Comparison of ENCODE assay signal across 12 cellular contexts in the genomic region with DNA sequence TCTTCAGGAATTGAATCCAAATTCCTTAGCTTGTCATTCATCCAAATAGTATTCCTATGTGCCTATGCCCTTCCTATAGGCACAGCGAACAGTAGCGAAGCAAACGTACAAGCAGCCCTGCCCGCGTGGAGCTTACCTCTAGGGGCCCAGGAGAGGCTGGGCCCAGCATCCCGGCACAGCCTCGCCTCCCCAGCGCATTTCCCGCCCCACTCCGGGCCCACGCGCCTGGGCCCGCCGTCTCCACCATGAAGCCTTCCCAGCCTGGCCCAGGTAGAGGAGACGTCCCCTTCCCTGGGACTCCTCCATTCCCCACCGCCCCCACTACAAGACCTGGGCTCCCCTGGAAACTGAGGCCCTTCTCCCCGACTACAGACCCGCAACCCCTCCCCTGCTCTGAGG. TPM values are rescaled to one million over a fixed set of nuclear protein-coding genes. Genes with fewer than 3 reads are reported as not detected.
DNase-seq lines count a peak whose midpoint lies in the region; ATAC-seq lines count a peak whose summit lies in the region.
"Had no signal": no experiment of that assay in that cellular context is flagged by ENCODE, and none has a peak within 500 bp of the region (broad histone marks: within the 10 kb centered on the region; RNA-seq: fewer than 3 reads in every experiment).

No MANE protein-coding gene starts in this region.

- H3K4me3 Mint-ChIP-seq in CD4-positive, CD25-positive, alpha-beta regulatory T cell = peak overlapping the region in 3 of 4 donors; percentile 24 to 52 (median 36)
- H3K4me3 Mint-ChIP-seq in T-helper 17 cell (peak overlapping the region; percentile 89), immature natural killer cell (peak overlapping the region; percentile 25 to 83 (median 40))
- H3K4me3 Mint-ChIP-seq in stimulated activated effector memory CD8-positive, alpha-beta T cell treated with anti-CD3 and anti-CD28 coated beads, Interleukin-12 subunit alpha, Interleukin-12 subunit beta, amount 100 ng/mL, for 72 hours = peak overlapping the region; percentile 71
- H3K4me3 Mint-ChIP-seq: nephron had no signal

- peak overlapping the region in 2 of 3 donors; percentile 27 to 92 for H3K27ac Mint-ChIP-seq in CD4-positive, CD25-positive, alpha-beta regulatory T cell
- H3K27ac Mint-ChIP-seq in T-helper 17 cell = peak overlapping the region; percentile 34
- H3K27ac Mint-ChIP-seq in immature natural killer cell = peak overlapping the region in 1 of 6 donors; percentile 51
- no peak overlapping the region for H3K27ac Mint-ChIP-seq in stimulated activated effector memory CD8-positive, alpha-beta T cell treated with anti-CD3 and anti-CD28 coated beads, Interleukin-12 subunit alpha, Interleukin-12 subunit beta, amount 100 ng/mL, for 72 hours
- H3K27ac Mint-ChIP-seq: nephron had no signal

- ATAC-seq in CD4-positive, CD25-positive, alpha-beta regulatory T cell (ENCODE audit: low read depth in 2 of 2) = no peak
- ATAC-seq in T-helper 17 cell (peak; percentile 8), HG02870 (IDR thresholded peaks at IDR 0.05; ENCODE audit: unreplicated experiment) (no peak), HG03097 (IDR thresholded peaks at IDR 0.05; ENCODE audit: low FRiP score, unreplicated experiment) (no peak)
- ATAC-seq in stimulated activated effector memory CD8-positive, alpha-beta T cell treated with anti-CD3 and anti-CD28 coated beads, Interleukin-12 subunit alpha, Interleukin-12 subunit beta, amount 100 ng/mL, for 72 hours = no peak

- DNase-seq in CD4-positive, CD25-positive, alpha-beta regulatory T cell = no peak
- DNase-seq in T-helper 17 cell (no peak), immature natural killer cell (no peak)
- no peak for DNase-seq in stimulated activated effector memory CD8-positive, alpha-beta T cell treated with anti-CD3 and anti-CD28 coated beads, Interleukin-12 subunit alpha, Interleukin-12 subunit beta, amount 100 ng/mL, for 72 hours (ENCODE audit: low spot score in 2 of 2)
- no peak for DNase-seq in activated CD4-positive, CD25-positive, alpha-beta regulatory T cell (lab: John Stamatoyannopoulos, UW)
- DNase-seq: EL, NCI-H774 had no signal

- H3K27me3 Mint-ChIP-seq in CD4-positive, CD25-positive, alpha-beta regulatory T cell = no peaks in the 10 kb centered on the region
- no peaks in the 10 kb centered on the region for H3K27me3 Mint-ChIP-seq in T-helper 17 cell
- peaks cover 0 to 3% (median 2%) of the 10 kb centered on the region in 3 donors for H3K27me3 Mint-ChIP-seq in immature natural killer cell (ENCODE audit: low read depth in 3 of 3)

- H3K4me1 Mint-ChIP-seq in CD4-positive, CD25-positive, alpha-beta regulatory T cell = peaks cover 10 to 20% (median 15%) of the 10 kb centered on the region in 4 donors
- H3K4me1 Mint-ChIP-seq in T-helper 17 cell (peaks cover 22% of the 10 kb centered on the region), immature natural killer cell (peaks cover 13 to 27% of the 10 kb centered on the region in 2 donors)
- peaks cover 28% of the 10 kb centered on the region for H3K4me1 Mint-ChIP-seq in stimulated activated effector memory CD8-positive, alpha-beta T cell treated with anti-CD3 and anti-CD28 coated beads, Interleukin-12 subunit alpha, Interleukin-12 subunit beta, amount 100 ng/mL, for 72 hours
- H3K4me1 Mint-ChIP-seq: nephron had no signal

- peaks cover 15% of the 10 kb centered on the region for H3K4me1 ChIP-seq in CD4-positive, CD25-positive, alpha-beta regulatory T cell (ENCODE audit: control insufficient read depth, insufficient read depth, low read length, poor library complexity, severe bottlenecking)

- H3K36me3 Mint-ChIP-seq in CD4-positive, CD25-positive, alpha-beta regulatory T cell = peaks cover 25% of the 10 kb centered on the region
- H3K36me3 Mint-ChIP-seq in T-helper 17 cell (ENCODE audit: low read depth) (peaks cover 10% of the 10 kb centered on the region), immature natural killer cell (peaks cover 4 to 9% (median 4%) of the 10 kb centered on the region in 3 donors)
- peaks cover 23% of the 10 kb centered on the region for H3K36me3 Mint-ChIP-seq in stimulated activated effector memory CD8-positive, alpha-beta T cell treated with anti-CD3 and anti-CD28 coated beads, Interleukin-12 subunit alpha, Interleukin-12 subunit beta, amount 100 ng/mL, for 72 hours

- no peaks in the 10 kb centered on the region for H3K9me3 Mint-ChIP-seq in CD4-positive, CD25-positive, alpha-beta regulatory T cell
- H3K9me3 Mint-ChIP-seq in immature natural killer cell = no peaks in the 10 kb centered on the region
- H3K9me3 Mint-ChIP-seq in stimulated activated effector memory CD8-positive, alpha-beta T cell treated with anti-CD3 and anti-CD28 coated beads, Interleukin-12 subunit alpha, Interleukin-12 subunit beta, amount 100 ng/mL, for 72 hours = no peaks in the 10 kb centered on the region
- H3K9me3 Mint-ChIP-seq: nephron had no signal

- H3K4me3 ChIP-seq in CD4-positive, CD25-positive, alpha-beta regulatory T cell (ENCODE audit: low read depth, low read length) = no peak overlapping the region

- no peaks in the 10 kb centered on the region for H3K9me3 ChIP-seq in CD4-positive, CD25-positive, alpha-beta regulatory T cell (ENCODE audit: control insufficient read depth in 2 of 2, low read length in 2 of 2)
- no peaks in the 10 kb centered on the region for H3K9me3 ChIP-seq in T-helper 17 cell (ENCODE audit: control insufficient read depth, low read length, poor library complexity, severe bottlenecking)

- peaks cover 10% of the 10 kb centered on the region for H3K36me3 ChIP-seq in CD4-positive, CD25-positive, alpha-beta regulatory T cell (ENCODE audit: control insufficient read depth, insufficient read depth, low read length)

- no peaks in the 10 kb centered on the region for H3K27me3 ChIP-seq in CD4-positive, CD25-positive, alpha-beta regulatory T cell (ENCODE audit: control insufficient read depth, insufficient read depth, low read length)

- H3K27ac ChIP-seq in CD4-positive, CD25-positive, alpha-beta regulatory T cell (ENCODE audit: insufficient read depth, low read length, poor library complexity, severe bottlenecking) = no peak overlapping the region

RNA-seq across cellular contexts. Expression of a gene that starts 0.2 kb away (rescaled TPM):
- total RNA-seq in CD4-positive, CD25-positive, alpha-beta regulatory T cell = 1.1 TPM
- under 1 TPM in 1 of 4 donors, not detected in 3; 0.12 TPM for polyA plus RNA-seq in CD4-positive, CD25-positive, alpha-beta regulatory T cell
- under 1 TPM; 0.42 to 0.47 TPM for total RNA-seq in T-helper 17 cell
- under 1 TPM in 1 of 3 donors, not detected in 2; 0.14 TPM for polyA plus RNA-seq in immature natural killer cell
- total RNA-seq: RPMI7951, urinary bladder had no signal

RNA-seq across cellular contexts. Expression of a gene that starts 17.5 kb away (rescaled TPM):
- 14.3 TPM for total RNA-seq in CD4-positive, CD25-positive, alpha-beta regulatory T cell
- 10 to 100 TPM in 1 of 4 donors, 1 to 10 TPM in 3; 3.8 to 12.7 (median 6.0) TPM for polyA plus RNA-seq in CD4-positive, CD25-positive, alpha-beta regulatory T cell
- 10 to 100 TPM; 14.8 to 15.5 TPM for total RNA-seq in T-helper 17 cell
- 1 to 10 TPM; 4.7 to 8.8 (median 5.9) TPM for polyA plus RNA-seq in immature natural killer cell

RNA-seq across cellular contexts. Expression of a gene that starts 17.7 kb away (rescaled TPM):
- total RNA-seq in CD4-positive, CD25-positive, alpha-beta regulatory T cell = 30.4 TPM
- polyA plus RNA-seq in CD4-positive, CD25-positive, alpha-beta regulatory T cell = 10 to 100 TPM; 12.6 to 16.3 (median 14.3) TPM
- 10 to 100 TPM; 22.5 to 26.7 TPM for total RNA-seq in T-helper 17 cell
- polyA plus RNA-seq in immature natural killer cell = 10 to 100 TPM; 11.8 to 20.8 (median 17.3) TPM

RNA-seq across cellular contexts. Expression of a gene that starts 32.4 kb away (rescaled TPM):
- 4.9 TPM for total RNA-seq in CD4-positive, CD25-positive, alpha-beta regulatory T cell
- 1 to 10 TPM; 2.8 to 4.1 (median 3.5) TPM for polyA plus RNA-seq in CD4-positive, CD25-positive, alpha-beta regulatory T cell
- 1 to 10 TPM; 6.4 to 8.9 TPM for total RNA-seq in T-helper 17 cell
- 1 to 10 TPM; 2.2 to 4.2 (median 2.8) TPM for polyA plus RNA-seq in immature natural killer cell

RNA-seq across cellular contexts. Expression of a gene that starts 32.7 kb away (rescaled TPM):
- 24.4 TPM for total RNA-seq in CD4-positive, CD25-positive, alpha-beta regulatory T cell
- 100 to 1,000 TPM in 2 of 4 donors, 10 to 100 TPM in 2; 82.7 to 126 (median 98.9) TPM for polyA plus RNA-seq in CD4-positive, CD25-positive, alpha-beta regulatory T cell
- 10 to 100 TPM; 16.9 to 18.8 TPM for total RNA-seq in T-helper 17 cell
- polyA plus RNA-seq in immature natural killer cell = 10 to 100 TPM; 29.3 to 45.0 (median 36.8) TPM

Comparison
In these comparisons a context has a peak if more than half of its experiments do, and no peak if none do; other contexts are left out.
1. H3K4me3 Mint-ChIP-seq: peak in every context shown above with its lines; median percentile 89 in T-helper 17 cell; 71 in stimulated activated effector memory CD8-positive, alpha-beta T cell treated with anti-CD3 and anti-CD28 coated beads, Interleukin-12 subunit alpha, Interleukin-12 subunit beta, amount 100 ng/mL, for 72 hours; 40 in immature natural killer cell; 36 in CD4-positive, CD25-positive, alpha-beta regulatory T cell.